ENCODE assay signal across 27 cellular contexts in the genomic region with DNA sequence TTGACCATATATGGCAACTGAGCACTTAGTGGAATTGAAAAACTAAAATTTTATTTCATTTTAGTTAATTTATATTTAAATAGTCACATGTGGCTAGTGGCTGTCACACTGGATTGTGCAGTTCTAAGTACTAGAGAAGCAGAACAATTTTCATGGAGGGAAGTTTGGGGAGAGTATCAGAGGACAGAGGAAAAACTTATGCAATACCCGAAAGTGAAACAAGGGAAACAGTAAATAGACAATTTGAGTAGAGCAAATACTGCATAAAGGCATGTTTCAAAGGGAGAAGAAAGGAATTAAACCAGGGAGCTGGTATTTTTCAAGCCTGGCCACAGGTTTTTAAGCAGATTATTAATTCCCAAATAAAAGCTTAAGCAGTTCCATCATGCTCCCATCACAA.
"Had no signal": no experiment of that assay in that cellular context is flagged by ENCODE, and none has a peak within 500 bp of the region (broad histone marks: within the 10 kb centered on the region; RNA-seq: fewer than 3 reads in every experiment).

No MANE protein-coding gene starts in this region.

- ATAC-seq: activated CD4-positive, alpha-beta T cell treated with anti-CD3 and anti-CD28 coated beads for 36 hours; activated CD8-positive, alpha-beta memory T cell treated with anti-CD3 and anti-CD28 coated beads, Interleukin-2, amount 10 ng/mL, durations not matched to agents 7 days and 5 days; activated CD8-positive, alpha-beta T cell treated with anti-CD3 and anti-CD28 coated beads, Interleukin-2, amount 10 ng/mL, durations not matched to agents 7 days and 5 days; activated naive CD4-positive, alpha-beta T cell treated with anti-CD3 and anti-CD28 coated beads, Interleukin-2, amount 50 U/mL, for 72 hours; activated T-cell treated with anti-CD3 and anti-CD28 coated beads, Interleukin-2, amount 50 U/mL, for 72 hours; left ventricle myocardium superior; psoas muscle; stimulated activated naive B cell treated with anti-CD40 and anti-IgM and Interleukin-4, amounts not matched to agents 10 μg/mL and 1 μg/mL and 100 μg/mL, for 72 hours; upper lobe of right lung had no signal

- H3K27ac ChIP-seq: esophagus muscularis mucosa, ovary, psoas muscle, right atrium auricular region, stomach, tibial artery, upper lobe of right lung had no signal

- H3K4me1 ChIP-seq: esophagus muscularis mucosa, psoas muscle, right atrium auricular region, stomach, tibial artery, upper lobe of right lung had no signal

- H3K27me3 ChIP-seq: esophagus muscularis mucosa, ovary, right atrium auricular region, stomach, tibial artery, upper lobe of right lung had no signal

- H3K9me3 ChIP-seq: esophagus muscularis mucosa, ovary, psoas muscle, right atrium auricular region, stomach, tibial artery, upper lobe of right lung had no signal

- H3K36me3 ChIP-seq: esophagus muscularis mucosa, ovary, right atrium auricular region, stomach, tibial artery, upper lobe of right lung had no signal

- FAIRE-seq: bronchial epithelial cell, colon, frontal cortex had no signal

- DNase-seq: activated CD4-positive, alpha-beta T cell treated with anti-CD3 and anti-CD28 coated beads for 36 hours; activated CD4-positive, CD25-positive, alpha-beta regulatory T cell; activated CD8-positive, alpha-beta memory T cell treated with anti-CD3 and anti-CD28 coated beads, Interleukin-2, amount 10 ng/mL, durations not matched to agents 7 days and 5 days; activated CD8-positive, alpha-beta T cell treated with anti-CD3 and anti-CD28 coated beads, Interleukin-2, amount 10 ng/mL, durations not matched to agents 7 days and 5 days; activated naive CD4-positive, alpha-beta T cell; activated T-cell treated with anti-CD3 and anti-CD28 coated beads, Interleukin-2, amount 50 U/mL, for 72 hours; anterior cingulate cortex; dermis blood vessel endothelial cell; effector CD4-positive, alpha-beta T cell; islet precursor cell; left ventricle myocardium superior; mammary epithelial cell; naive B cell; ovary; psoas muscle; stimulated activated CD4-positive, alpha-beta T cell treated with anti-CD3 and anti-CD28 coated beads, Interleukin-15, amount 100 ng/mL, for 24 hours; stimulated activated CD4-positive, alpha-beta T cell treated with anti-CD3 and anti-CD28 coated beads, Interleukin-2, amount 100 ng/mL, for 24 hours; stimulated activated naive B cell treated with anti-CD40 and anti-IgM and Interleukin-4, amounts not matched to agents 10 μg/mL and 1 μg/mL and 100 μg/mL, for 72 hours; stomach; tibial artery; upper lobe of right lung had no signal

- H3K4me3 ChIP-seq: esophagus muscularis mucosa, ovary, psoas muscle, right atrium auricular region, stomach, tibial artery, upper lobe of right lung had no signal
